9 cellular contexts compared by ENCODE assay signal in the genomic region with DNA sequence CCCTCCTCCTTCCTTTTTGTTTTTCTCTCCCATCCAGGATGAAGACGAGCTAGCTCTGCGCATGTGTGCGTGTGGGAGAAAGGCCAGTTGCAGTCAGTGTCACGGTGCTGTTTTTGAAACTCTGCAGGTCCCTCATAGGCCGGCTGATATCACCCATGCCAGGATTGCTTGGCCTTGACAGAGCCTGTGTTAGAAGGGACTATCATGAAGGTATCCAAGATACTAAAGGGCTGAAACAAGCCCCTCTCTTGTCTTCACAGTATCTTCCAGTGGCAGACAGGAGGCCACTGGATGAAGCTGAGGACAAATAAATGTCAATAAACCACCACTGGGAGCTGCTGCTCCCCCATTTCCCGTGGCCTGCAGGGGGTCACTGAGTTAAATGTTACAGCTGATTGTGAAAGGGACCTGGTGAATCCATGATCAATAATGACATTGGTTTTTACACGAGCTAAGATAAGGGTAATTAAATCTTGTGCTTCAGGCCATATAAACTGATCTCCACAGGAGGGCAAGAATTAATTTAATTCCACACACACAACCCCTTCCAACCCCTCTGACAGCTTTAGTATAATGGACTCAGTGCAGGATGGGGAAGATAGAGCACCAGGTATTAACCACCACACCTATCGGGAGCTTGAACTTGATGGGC.
DNase-seq lines count a peak whose midpoint lies in the region; ATAC-seq and TF ChIP-seq lines count a peak whose summit lies in the region.
"Had no signal": no experiment of that assay in that cellular context is flagged by ENCODE, and none has a peak within 500 bp of the region (broad histone marks: within the 10 kb centered on the region; RNA-seq: fewer than 3 reads in every experiment).

No MANE protein-coding gene starts in this region.

- WGBS in upper lobe of left lung, 2 donors: 80 to 86% methylated on average over 8 of the region's 8 CpGs

- POLR2A ChIA-PET in activated CD4-positive, alpha-beta memory T cell treated with anti-CD3 and anti-CD28 coated beads for 36 hours (lab: Charles Lee): no interaction called here
- POLR2A ChIA-PET in activated CD4-positive, alpha-beta memory T cell treated with anti-CD3 and anti-CD28 coated beads, Interleukin-2, amount 10 ng/mL, durations not matched to agents 7 days and 5 days (lab: Charles Lee): interaction anchor here (0.8 to 1.5 kb wide), 6 partner anchors 26 to 540 kb away, joined by 3 to 5 read pairs (median 4); no protein-coding TSS in a partner anchor

- intact Hi-C loops in activated CD4-positive, alpha-beta memory T cell treated with anti-CD3 and anti-CD28 coated beads for 36 hours (cut with micrococcal nuclease): loop anchor here (5.0 kb wide), 1 partner anchor 41 kb away; no protein-coding TSS in a partner anchor

- H3K4me1 ChIP-seq in upper lobe of left lung: peaks cover 14 to 41% (median 28%) of the 10 kb centered on the region in 4 donors

- no peak for DNase-seq in activated CD4-positive, alpha-beta memory T cell treated with anti-CD3 and anti-CD28 coated beads for 36 hours
- no peak for DNase-seq in activated CD4-positive, alpha-beta memory T cell treated with anti-CD3 and anti-CD28 coated beads, Interleukin-2, amount 10 ng/mL, durations not matched to agents 7 days and 5 days
- DNase-seq in coronary artery (ENCODE audit: low spot score) (peak; percentile 54), midbrain (lab: John Stamatoyannopoulos, UW) (peak; percentile 29), upper lobe of left lung (no peak), T-helper 9 cell (no peak), hepatic stellate cell (ENCODE audit: low spot score) (no peak), CD1c-positive myeloid dendritic cell (ENCODE audit: extremely low spot score) (no peak)
- DNase-seq: natural killer cell had no signal

- H3K4me3 ChIP-seq in coronary artery (peak overlapping the region; percentile 6), upper lobe of left lung (no peak overlapping the region)

- H3K27me3 Mint-ChIP-seq in activated CD4-positive, alpha-beta memory T cell treated with anti-CD3 and anti-CD28 coated beads for 36 hours: no peaks in the 10 kb centered on the region
- no peaks in the 10 kb centered on the region for H3K27me3 Mint-ChIP-seq in activated CD4-positive, alpha-beta memory T cell treated with anti-CD3 and anti-CD28 coated beads, Interleukin-2, amount 10 ng/mL, durations not matched to agents 7 days and 5 days

- no peaks in the 10 kb centered on the region for H3K27me3 ChIP-seq in upper lobe of left lung

- no peak for ATAC-seq in upper lobe of left lung (ENCODE audit: low FRiP score in 2 of 2)
- ATAC-seq: natural killer cell had no signal

- TF ChIP-seq CTCF in coronary artery (IDR thresholded peaks at IDR 0.05): no peak
- TF ChIP-seq CTCF in upper lobe of left lung (IDR thresholded peaks at IDR 0.05): no peak

- peaks cover 24% of the 10 kb centered on the region for H3K4me1 Mint-ChIP-seq in activated CD4-positive, alpha-beta memory T cell treated with anti-CD3 and anti-CD28 coated beads for 36 hours (ENCODE audit: low read depth)
- H3K4me1 Mint-ChIP-seq in activated CD4-positive, alpha-beta memory T cell treated with anti-CD3 and anti-CD28 coated beads, Interleukin-2, amount 10 ng/mL, durations not matched to agents 7 days and 5 days: peaks cover 30% of the 10 kb centered on the region
- H3K4me1 Mint-ChIP-seq: natural killer cell had no signal

- H3K36me3 ChIP-seq in upper lobe of left lung: no peaks in the 10 kb centered on the region

- no peaks in the 10 kb centered on the region for H3K36me3 Mint-ChIP-seq in activated CD4-positive, alpha-beta memory T cell treated with anti-CD3 and anti-CD28 coated beads for 36 hours
- no peaks in the 10 kb centered on the region for H3K36me3 Mint-ChIP-seq in activated CD4-positive, alpha-beta memory T cell treated with anti-CD3 and anti-CD28 coated beads, Interleukin-2, amount 10 ng/mL, durations not matched to agents 7 days and 5 days (ENCODE audit: low read depth)
- H3K36me3 Mint-ChIP-seq: natural killer cell had no signal

- no peaks in the 10 kb centered on the region for H3K9me3 Mint-ChIP-seq in activated CD4-positive, alpha-beta memory T cell treated with anti-CD3 and anti-CD28 coated beads for 36 hours
- H3K9me3 Mint-ChIP-seq in activated CD4-positive, alpha-beta memory T cell treated with anti-CD3 and anti-CD28 coated beads, Interleukin-2, amount 10 ng/mL, durations not matched to agents 7 days and 5 days: no peaks in the 10 kb centered on the region
- H3K9me3 Mint-ChIP-seq: natural killer cell had no signal

- TF ChIP-seq EP300 in upper lobe of left lung (IDR thresholded peaks at IDR 0.05): no peak

- no peaks in the 10 kb centered on the region for H3K9me3 ChIP-seq in upper lobe of left lung

- H3K27ac Mint-ChIP-seq in activated CD4-positive, alpha-beta memory T cell treated with anti-CD3 and anti-CD28 coated beads for 36 hours: peak overlapping the region; percentile 61
- no peak overlapping the region for H3K27ac Mint-ChIP-seq in activated CD4-positive, alpha-beta memory T cell treated with anti-CD3 and anti-CD28 coated beads, Interleukin-2, amount 10 ng/mL, durations not matched to agents 7 days and 5 days
- H3K27ac Mint-ChIP-seq: natural killer cell had no signal

- H3K4me3 Mint-ChIP-seq in activated CD4-positive, alpha-beta memory T cell treated with anti-CD3 and anti-CD28 coated beads for 36 hours: no peak overlapping the region
- no peak overlapping the region for H3K4me3 Mint-ChIP-seq in activated CD4-positive, alpha-beta memory T cell treated with anti-CD3 and anti-CD28 coated beads, Interleukin-2, amount 10 ng/mL, durations not matched to agents 7 days and 5 days
- H3K4me3 Mint-ChIP-seq: natural killer cell had no signal

- no peak for TF ChIP-seq POLR2A in upper lobe of left lung (IDR thresholded peaks at IDR 0.05)

- CTCF ChIA-PET in activated CD4-positive, alpha-beta memory T cell treated with anti-CD3 and anti-CD28 coated beads for 36 hours (lab: Charles Lee): interaction anchor here (0.6 to 1.2 kb wide), 4 partner anchors 10 to 55 kb away, joined by 3 to 10 read pairs (median 4); no protein-coding TSS in a partner anchor
- CTCF ChIA-PET in activated CD4-positive, alpha-beta memory T cell treated with anti-CD3 and anti-CD28 coated beads, Interleukin-2, amount 10 ng/mL, durations not matched to agents 7 days and 5 days (lab: Charles Lee): interaction anchor here (1.0 to 2.1 kb wide), 5 partner anchors 14 to 54 kb away, joined by 4 to 6 read pairs (median 4); no protein-coding TSS in a partner anchor

- H3K27ac ChIP-seq in coronary artery (peak overlapping the region; percentile 57 to 75), upper lobe of left lung (peak overlapping the region; percentile 62 to 75 (median 70))

Comparison
In these comparisons a context has a peak if more than half of its experiments do, and no peak if none do; other contexts are left out.
1. DNase-seq: peak in coronary artery (single experiment) and midbrain (single experiment); none in activated CD4-positive, alpha-beta memory T cell treated with anti-CD3 and anti-CD28 coated beads for 36 hours (single experiment), activated CD4-positive, alpha-beta memory T cell treated with anti-CD3 and anti-CD28 coated beads, Interleukin-2, amount 10 ng/mL, durations not matched to agents 7 days and 5 days (single experiment), upper lobe of left lung (0 of 2), T-helper 9 cell (single experiment), hepatic stellate cell (single experiment) and CD1c-positive myeloid dendritic cell (single experiment).